In genomic region chr22:27210111-27210739, GRCh38 we compare ENCODE assay signal across 21 cellular contexts.
"Had no signal": no experiment of that assay in that cellular context is flagged by ENCODE, and none has a peak within 500 bp of the region (broad histone marks: within the 10 kb centered on the region; RNA-seq: fewer than 3 reads in every experiment).

No MANE protein-coding gene starts in this region.

- H3K36me3 Mint-ChIP-seq: activated naive CD4-positive, alpha-beta T cell treated with anti-CD3 and anti-CD28 coated beads, Interleukin-2, amount 50 U/mL, for 72 hours; mesothelial cell of epicardium had no signal

- DNase-seq: activated CD4-positive, alpha-beta memory T cell treated with anti-CD3 and anti-CD28 coated beads, Interleukin-2, amount 10 ng/mL, durations not matched to agents 7 days and 5 days; activated CD4-positive, alpha-beta T cell treated with anti-CD3 and anti-CD28 coated beads, Interleukin-2, amount 10 ng/mL, durations not matched to agents 24 days and 14 days; activated gamma-delta T cell treated with Interleukin-2 at 50 U/mL for 16 hours; activated T-cell treated with anti-CD3 and anti-CD28 coated beads, Interleukin-2, amount 50 U/mL, for 4 hours; dermis blood vessel endothelial cell; effector CD4-positive, alpha-beta T cell; left cardiac atrium; naive B cell; spleen; stimulated activated naive CD4-positive, alpha-beta T cell; T-helper 1 cell; WERI-Rb-1 had no signal

- ATAC-seq: activated CD4-positive, CD25-positive, alpha-beta regulatory T cell treated with anti-CD3 and anti-CD28 coated beads, Interleukin-2, amount 50 U/mL, for 24 hours; activated naive CD4-positive, alpha-beta T cell treated with anti-CD3 and anti-CD28 coated beads, Interleukin-2, amount 50 U/mL, for 72 hours; activated T-cell treated with anti-CD3 and anti-CD28 coated beads, Interleukin-2, amount 50 U/mL, for 4 hours; activated T-helper 17 cell treated with anti-CD3 and anti-CD28 coated beads, Interleukin-2, amount 50 U/mL, for 72 hours; left cardiac atrium had no signal

- H3K9me3 ChIP-seq: spleen, tibial nerve had no signal

- H3K27me3 ChIP-seq: right atrium auricular region, tibial nerve had no signal

- H3K27ac ChIP-seq: right atrium auricular region, spleen, tibial nerve, WERI-Rb-1 had no signal

- H3K4me3 Mint-ChIP-seq: activated CD4-positive, alpha-beta memory T cell treated with anti-CD3 and anti-CD28 coated beads, Interleukin-2, amount 10 ng/mL, durations not matched to agents 7 days and 5 days; activated CD4-positive, alpha-beta T cell treated with anti-CD3 and anti-CD28 coated beads, Interleukin-2, amount 10 ng/mL, durations not matched to agents 24 days and 14 days; activated T-cell treated with anti-CD3 and anti-CD28 coated beads, Interleukin-2, amount 50 U/mL, for 4 hours; activated T-helper 17 cell treated with anti-CD3 and anti-CD28 coated beads, Interleukin-2, amount 50 U/mL, for 72 hours; central memory CD8-positive, alpha-beta T cell; mesothelial cell of epicardium; naive B cell; neural crest cell; T-helper 2 cell treated with Interferon-gamma antibody and Interleukin-4, amounts not matched to agents 5 μg/mL and 100 μg/mL, for 36 hours had no signal

- H3K4me1 Mint-ChIP-seq: activated CD4-positive, alpha-beta memory T cell treated with anti-CD3 and anti-CD28 coated beads, Interleukin-2, amount 10 ng/mL, durations not matched to agents 7 days and 5 days; activated CD4-positive, alpha-beta T cell treated with anti-CD3 and anti-CD28 coated beads, Interleukin-2, amount 10 ng/mL, durations not matched to agents 24 days and 14 days; activated T-helper 17 cell treated with anti-CD3 and anti-CD28 coated beads, Interleukin-2, amount 50 U/mL, for 72 hours; central memory CD8-positive, alpha-beta T cell had no signal

- H3K9me3 Mint-ChIP-seq: activated CD4-positive, alpha-beta memory T cell treated with anti-CD3 and anti-CD28 coated beads, Interleukin-2, amount 10 ng/mL, durations not matched to agents 7 days and 5 days; activated naive CD4-positive, alpha-beta T cell treated with anti-CD3 and anti-CD28 coated beads, Interleukin-2, amount 50 U/mL, for 72 hours; activated T-cell treated with anti-CD3 and anti-CD28 coated beads, Interleukin-2, amount 50 U/mL, for 4 hours; activated T-helper 17 cell treated with anti-CD3 and anti-CD28 coated beads, Interleukin-2, amount 50 U/mL, for 72 hours; central memory CD8-positive, alpha-beta T cell; mesothelial cell of epicardium; neural crest cell; T-helper 2 cell treated with Interferon-gamma antibody and Interleukin-4, amounts not matched to agents 5 μg/mL and 100 μg/mL, for 36 hours had no signal

- H3K36me3 ChIP-seq: right atrium auricular region, spleen, tibial nerve, WERI-Rb-1 had no signal

- H3K27ac Mint-ChIP-seq: activated CD4-positive, alpha-beta memory T cell treated with anti-CD3 and anti-CD28 coated beads, Interleukin-2, amount 10 ng/mL, durations not matched to agents 7 days and 5 days; activated CD4-positive, alpha-beta T cell treated with anti-CD3 and anti-CD28 coated beads, Interleukin-2, amount 10 ng/mL, durations not matched to agents 24 days and 14 days; activated naive CD4-positive, alpha-beta T cell treated with anti-CD3 and anti-CD28 coated beads, Interleukin-2, amount 50 U/mL, for 72 hours; activated T-helper 17 cell treated with anti-CD3 and anti-CD28 coated beads, Interleukin-2, amount 50 U/mL, for 72 hours; naive B cell; T-helper 2 cell treated with Interferon-gamma antibody and Interleukin-4, amounts not matched to agents 5 μg/mL and 100 μg/mL, for 36 hours had no signal

- H3K4me3 ChIP-seq: right atrium auricular region, spleen, tibial nerve had no signal
